In the genomic region with DNA sequence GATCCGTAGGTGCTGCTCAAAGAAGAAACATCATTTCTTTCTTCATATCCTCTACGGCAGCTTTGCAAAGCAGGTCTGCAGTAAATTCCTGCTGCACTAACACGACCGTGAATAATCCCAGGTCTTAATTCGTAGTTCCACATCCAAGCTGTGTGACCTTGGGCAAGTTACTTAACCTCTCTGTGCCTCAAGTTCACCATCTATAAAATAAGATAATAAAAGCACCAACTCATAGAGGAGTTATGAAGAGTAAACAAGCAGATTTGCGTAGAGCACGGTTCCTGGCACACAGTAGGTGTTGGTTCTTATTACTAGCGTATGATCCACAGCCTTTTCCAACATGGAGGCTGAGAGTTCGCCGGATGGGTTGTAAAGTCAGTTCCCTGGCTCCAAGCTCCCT, we compare ENCODE assay signal across 17 cellular contexts. TPM values are rescaled to one million over a fixed set of nuclear protein-coding genes. Genes with fewer than 3 reads are reported as not detected.
DNase-seq lines count a peak whose midpoint lies in the region; ATAC-seq, FAIRE-seq and TF ChIP-seq lines count a peak whose summit lies in the region.
"Had no signal": no experiment of that assay in that cellular context is flagged by ENCODE, and none has a peak within 500 bp of the region (broad histone marks: within the 10 kb centered on the region; RNA-seq: fewer than 3 reads in every experiment).

No MANE protein-coding gene starts in this region.

- H3K4me3 Mint-ChIP-seq in nephron = peak overlapping the region; percentile 55 to 74 (median 55)
- H3K4me3 Mint-ChIP-seq: activated naive CD8-positive, alpha-beta T cell treated with anti-CD3 and anti-CD28 coated beads, Interleukin-2, amount 10 ng/mL, durations not matched to agents 7 days and 5 days had no signal

- DNase-seq in A673 (ENCODE audit: low spot score) = no peak
- DNase-seq in breast epithelium (ENCODE audit: low spot score in 2 of 2) = no peak
- no peak for DNase-seq in GM12892 (ENCODE audit: insufficient read length)
- no peak for DNase-seq in NCI-H1092 treated with DMSO at 0.1 percent for 48 hours (lab: John Stamatoyannopoulos, UW)
- DNase-seq: activated CD4-positive, CD25-positive, alpha-beta regulatory T cell; activated naive CD8-positive, alpha-beta T cell treated with anti-CD3 and anti-CD28 coated beads, Interleukin-2, amount 10 ng/mL, durations not matched to agents 7 days and 5 days; colonic mucosa; DMS79; hippocampal formation; NCI-H1105; OCI-M1; stimulated activated CD4-positive, alpha-beta T cell treated with anti-CD3 and anti-CD28 coated beads, Interleukin-12 subunit alpha, Interleukin-12 subunit beta, amount 100 ng/mL, for 4 hours had no signal

- H3K27ac Mint-ChIP-seq in nephron = no peak overlapping the region
- H3K27ac Mint-ChIP-seq: activated naive CD8-positive, alpha-beta T cell treated with anti-CD3 and anti-CD28 coated beads, Interleukin-2, amount 10 ng/mL, durations not matched to agents 7 days and 5 days had no signal

- H3K36me3 ChIP-seq in A673 (ENCODE audit: insufficient read depth, low read length, poor library complexity, severe bottlenecking) (no peaks in the 10 kb centered on the region), HUES48 (ENCODE audit: control insufficient read depth, insufficient read depth, low read length) (no peaks in the 10 kb centered on the region), breast epithelium (no peaks in the 10 kb centered on the region)
- H3K36me3 ChIP-seq: colonic mucosa, thoracic aorta had no signal

- H3K9ac ChIP-seq in HUES48 (ENCODE audit: low read depth, low read length) = no peak overlapping the region

- peaks cover 4% of the 10 kb centered on the region for H3K36me3 Mint-ChIP-seq in nephron (ENCODE audit: low read depth)
- H3K36me3 Mint-ChIP-seq: activated naive CD8-positive, alpha-beta T cell treated with anti-CD3 and anti-CD28 coated beads, Interleukin-2, amount 10 ng/mL, durations not matched to agents 7 days and 5 days had no signal

- TF ChIP-seq POLR2A in breast epithelium (IDR thresholded peaks at IDR 0.05) (no peak), GM12892 (IDR thresholded peaks at IDR 0.05; ENCODE audit: low read depth, low read length) (no peak)

- no peaks in the 10 kb centered on the region for H3K27me3 Mint-ChIP-seq in nephron (ENCODE audit: low read depth)
- H3K27me3 Mint-ChIP-seq: activated naive CD8-positive, alpha-beta T cell treated with anti-CD3 and anti-CD28 coated beads, Interleukin-2, amount 10 ng/mL, durations not matched to agents 7 days and 5 days had no signal

- BruUV-seq in A673 (replicated peaks; lab: Mats Ljungman, UMichigan) = no TSS peak

- no peak for TF ChIP-seq CTCF in A673 (conservative IDR thresholded peaks at IDR 0.05; ENCODE audit: low read depth, low read length)
- no peak for TF ChIP-seq CTCF in breast epithelium (IDR thresholded peaks at IDR 0.05)
- TF ChIP-seq CTCF in nephron (IDR thresholded peaks at IDR 0.05; ENCODE audit: unreplicated experiment in 3 of 3) = no peak

- H3K27me3 ChIP-seq in A673 (replicated peaks; ENCODE audit: insufficient read depth, low read depth, low read length, poor library complexity) (no peaks in the 10 kb centered on the region), HUES48 (ENCODE audit: control insufficient read depth, insufficient read depth, low read length) (no peaks in the 10 kb centered on the region), breast epithelium (no peaks in the 10 kb centered on the region)
- H3K27me3 ChIP-seq: colonic mucosa had no signal

- ATAC-seq in HG03175 (IDR thresholded peaks at IDR 0.05; ENCODE audit: unreplicated experiment) (no peak), GM19463 (IDR thresholded peaks at IDR 0.05; ENCODE audit: unreplicated experiment) (no peak)

- H3K9me3 ChIP-seq in A673 (ENCODE audit: low read depth, low read length, poor library complexity, severe bottlenecking) (no peaks in the 10 kb centered on the region), HUES48 (ENCODE audit: control insufficient read depth, insufficient read depth, low read length) (no peaks in the 10 kb centered on the region), breast epithelium (no peaks in the 10 kb centered on the region)
- H3K9me3 ChIP-seq: colonic mucosa, thoracic aorta had no signal

- POLR2A ChIA-PET in A673 (lab: Charles Lee; ENCODE audit: low non-redundant PET) = no interaction called here

- no peak for FAIRE-seq in GM12892 (lab: Jason Lieb, UNC)

- H3K4me1 ChIP-seq in A673 (ENCODE audit: insufficient read depth, low read length, poor library complexity, severe bottlenecking) (peaks cover 57% of the 10 kb centered on the region), HUES48 (ENCODE audit: control insufficient read depth, insufficient read depth, low read length) (peaks cover 47% of the 10 kb centered on the region), breast epithelium (peaks cover 4 to 5% of the 10 kb centered on the region in 2 donors)

- H3K4me3 ChIP-seq in A673 (ENCODE audit: low read depth, low read length, poor library complexity, severe bottlenecking) (no peak overlapping the region), HUES48 (ENCODE audit: low read depth, low read length) (0 out of 2 replicates have a peak overlapping the region, but pooled peaks have one; percentile 3), breast epithelium (peak overlapping the region in 1 of 3 donors; percentile 99)
- H3K4me3 ChIP-seq: colonic mucosa had no signal

- CTCF ChIA-PET in A673 (lab: Charles Lee) = interaction anchor here (0.6 kb wide), 2 partner anchors 100 to 1683 kb away, joined by 3 read pairs; no protein-coding TSS in a partner anchor

- H3K9me3 Mint-ChIP-seq in nephron = no peaks in the 10 kb centered on the region
- H3K9me3 Mint-ChIP-seq: activated naive CD8-positive, alpha-beta T cell treated with anti-CD3 and anti-CD28 coated beads, Interleukin-2, amount 10 ng/mL, durations not matched to agents 7 days and 5 days had no signal

- intact Hi-C loops in A673 (cut with micrococcal nuclease; ENCODE audit: unreplicated experiment) (no loop called here), breast epithelium (cut with DNase I; ENCODE audit: low total_unique reads) (no loop called here)

- H3K27ac ChIP-seq in A673 (ENCODE audit: low read depth, low read length, poor library complexity, severe bottlenecking) = peak overlapping the region; percentile 34
- peak overlapping the region; percentile 90 for H3K27ac ChIP-seq in HUES48 (ENCODE audit: low read depth, low read length)
- H3K27ac ChIP-seq in breast epithelium = peak overlapping the region; percentile 98
- H3K27ac ChIP-seq: colonic mucosa had no signal

- peaks cover 51% of the 10 kb centered on the region for H3K4me1 Mint-ChIP-seq in nephron

RNA-seq across cellular contexts. Expression of gene NCOR2, which starts 3.6 kb away (rescaled TPM):
- total RNA-seq in A673 (2021) = 227 and 276 TPM in 2 replicates
- total RNA-seq in breast epithelium = 10 to 100 TPM; 58.4 to 83.9 (median 71.7) TPM
- polyA plus RNA-seq in GM12892 (2012; ENCODE audit: missing spikeins) = 27.0 TPM

Comparison
In these comparisons a context has a peak if more than half of its experiments do, and no peak if none do; other contexts are left out.
1. H3K27ac ChIP-seq: peak in every context shown above with its lines; median percentile 98 in breast epithelium; 90 in HUES48; 34 in A673.